ENCODE assay signal across 1 cellular context in the genomic region with DNA sequence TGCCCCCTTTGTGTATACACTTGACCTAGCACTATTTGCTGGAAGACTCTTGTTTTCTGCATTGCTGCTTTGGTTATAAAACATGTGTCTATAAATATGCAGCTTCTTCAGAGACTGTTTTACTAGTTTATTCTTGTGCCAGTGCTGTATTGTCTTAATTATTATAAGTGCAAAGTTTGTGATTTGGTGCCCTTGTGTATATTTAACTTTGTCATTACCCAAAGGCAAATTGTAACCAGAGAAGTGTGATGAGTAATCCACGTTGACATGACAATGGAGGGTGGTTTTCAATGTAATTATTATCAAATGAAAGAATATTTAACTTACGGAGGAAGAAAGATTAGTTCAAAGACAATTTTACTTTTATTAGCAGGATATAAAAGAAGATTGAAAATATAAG.
A peak's percentile ranks its signal among the peaks of the same experiment; 100 is the strongest.
TF ChIP-seq lines count a peak whose summit lies in the region.

No MANE protein-coding gene starts in this region.

TF ChIP-seq in HEK293, 187 proteins besides CTCF, POLR2A, EP300 and RAD21 (continued from another document):
- TF ChIP-seq, protein P1, sequence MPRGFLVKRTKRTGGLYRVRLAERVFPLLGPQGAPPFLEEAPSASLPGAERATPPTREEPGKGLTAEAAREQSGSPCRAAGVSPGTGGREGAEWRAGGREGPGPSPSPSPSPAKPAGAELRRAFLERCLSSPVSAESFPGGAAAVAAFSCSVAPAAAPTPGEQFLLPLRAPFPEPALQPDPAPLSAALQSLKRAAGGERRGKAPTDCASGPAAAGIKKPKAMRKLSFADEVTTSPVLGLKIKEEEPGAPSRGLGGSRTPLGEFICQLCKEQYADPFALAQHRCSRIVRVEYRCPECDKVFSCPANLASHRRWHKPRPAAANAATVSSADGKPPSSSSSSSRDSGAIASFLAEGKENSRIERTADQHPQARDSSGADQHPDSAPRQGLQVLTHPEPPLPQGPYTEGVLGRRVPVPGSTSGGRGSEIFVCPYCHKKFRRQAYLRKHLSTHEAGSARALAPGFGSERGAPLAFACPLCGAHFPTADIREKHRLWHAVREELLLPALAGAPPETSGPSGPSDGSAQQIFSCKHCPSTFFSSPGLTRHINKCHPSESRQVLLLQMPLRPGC (tag by site-specific recombination; IDR thresholded peaks at IDR 0.05) = 0 out of 2 replicates have a peak, but pooled peaks have one; percentile 36
- TF ChIP-seq ZNF19 (tag by site-specific recombination; IDR thresholded peaks at IDR 0.05; ENCODE audit: low read depth) (no peak), ZNF221 (tag by site-specific recombination; IDR thresholded peaks at IDR 0.05; ENCODE audit: borderline replicate concordance) (no peak), ZNF623 (tag by site-specific recombination; IDR thresholded peaks at IDR 0.05) (no peak), MYNN (tag by site-specific recombination; IDR thresholded peaks at IDR 0.05; ENCODE audit: borderline replicate concordance) (no peak), ZNF558 (tag by site-specific recombination; IDR thresholded peaks at IDR 0.05) (no peak), ZNF350 (tag by site-specific recombination; IDR thresholded peaks at IDR 0.05) (no peak), ZFP3 (tag by site-specific recombination; IDR thresholded peaks at IDR 0.05; ENCODE audit: low read depth) (no peak), ZNF394 (tag by site-specific recombination; IDR thresholded peaks at IDR 0.05; ENCODE audit: borderline replicate concordance) (no peak), GFI1B (tag by site-specific recombination; IDR thresholded peaks at IDR 0.05) (no peak), GLI4 (tag by site-specific recombination; IDR thresholded peaks at IDR 0.05) (no peak), ZNF366 (tag by site-specific recombination; conservative IDR thresholded peaks at IDR 0.05) (no peak), ZBTB1 (tag by site-specific recombination; IDR thresholded peaks at IDR 0.05) (no peak), ZNF544 (tag by site-specific recombination; IDR thresholded peaks at IDR 0.05) (no peak), ZNF10 (tag by site-specific recombination; IDR thresholded peaks at IDR 0.05) (no peak), ZBTB20 (tag by site-specific recombination; IDR thresholded peaks at IDR 0.05) (no peak), ZNF132 (tag by site-specific recombination; IDR thresholded peaks at IDR 0.05; ENCODE audit: borderline replicate concordance) (no peak), ZNF133 (tag by site-specific recombination; IDR thresholded peaks at IDR 0.05) (no peak), RBAK (tag by site-specific recombination; IDR thresholded peaks at IDR 0.05) (no peak), ZNF501 (tag by site-specific recombination; IDR thresholded peaks at IDR 0.05) (no peak), ZNF571 (tag by site-specific recombination; IDR thresholded peaks at IDR 0.05) (no peak), ZNF16 (tag by site-specific recombination; IDR thresholded peaks at IDR 0.05; ENCODE audit: low read depth) (no peak), ZNF510 (tag by site-specific recombination; IDR thresholded peaks at IDR 0.05; ENCODE audit: insufficient replicate concordance) (no peak), IKZF3 (tag by site-specific recombination; IDR thresholded peaks at IDR 0.05) (no peak), ZNF549 (tag by site-specific recombination; IDR thresholded peaks at IDR 0.05) (no peak), ZNF548 (tag by site-specific recombination; IDR thresholded peaks at IDR 0.05) (no peak), HOXA7 (CRISPR knock-in tag; IDR thresholded peaks at IDR 0.05; ENCODE audit: borderline replicate concordance) (no peak), ZNF629 (tag by site-specific recombination; IDR thresholded peaks at IDR 0.05) (no peak)
- TF ChIP-seq, protein P2, sequence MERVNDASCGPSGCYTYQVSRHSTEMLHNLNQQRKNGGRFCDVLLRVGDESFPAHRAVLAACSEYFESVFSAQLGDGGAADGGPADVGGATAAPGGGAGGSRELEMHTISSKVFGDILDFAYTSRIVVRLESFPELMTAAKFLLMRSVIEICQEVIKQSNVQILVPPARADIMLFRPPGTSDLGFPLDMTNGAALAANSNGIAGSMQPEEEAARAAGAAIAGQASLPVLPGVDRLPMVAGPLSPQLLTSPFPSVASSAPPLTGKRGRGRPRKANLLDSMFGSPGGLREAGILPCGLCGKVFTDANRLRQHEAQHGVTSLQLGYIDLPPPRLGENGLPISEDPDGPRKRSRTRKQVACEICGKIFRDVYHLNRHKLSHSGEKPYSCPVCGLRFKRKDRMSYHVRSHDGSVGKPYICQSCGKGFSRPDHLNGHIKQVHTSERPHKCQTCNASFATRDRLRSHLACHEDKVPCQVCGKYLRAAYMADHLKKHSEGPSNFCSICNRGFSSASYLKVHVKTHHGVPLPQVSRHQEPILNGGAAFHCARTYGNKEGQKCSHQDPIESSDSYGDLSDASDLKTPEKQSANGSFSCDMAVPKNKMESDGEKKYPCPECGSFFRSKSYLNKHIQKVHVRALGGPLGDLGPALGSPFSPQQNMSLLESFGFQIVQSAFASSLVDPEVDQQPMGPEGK (tag by site-specific recombination; IDR thresholded peaks at IDR 0.05) = no peak
- TF ChIP-seq, protein P3, sequence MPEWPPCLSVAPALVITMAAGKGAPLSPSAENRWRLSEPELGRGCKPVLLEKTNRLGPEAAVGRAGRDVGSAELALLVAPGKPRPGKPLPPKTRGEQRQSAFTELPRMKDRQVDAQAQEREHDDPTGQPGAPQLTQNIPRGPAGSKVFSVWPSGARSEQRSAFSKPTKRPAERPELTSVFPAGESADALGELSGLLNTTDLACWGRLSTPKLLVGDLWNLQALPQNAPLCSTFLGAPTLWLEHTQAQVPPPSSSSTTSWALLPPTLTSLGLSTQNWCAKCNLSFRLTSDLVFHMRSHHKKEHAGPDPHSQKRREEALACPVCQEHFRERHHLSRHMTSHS (tag by site-specific recombination; IDR thresholded peaks at IDR 0.05) = no peak
- TF ChIP-seq, protein P4, sequence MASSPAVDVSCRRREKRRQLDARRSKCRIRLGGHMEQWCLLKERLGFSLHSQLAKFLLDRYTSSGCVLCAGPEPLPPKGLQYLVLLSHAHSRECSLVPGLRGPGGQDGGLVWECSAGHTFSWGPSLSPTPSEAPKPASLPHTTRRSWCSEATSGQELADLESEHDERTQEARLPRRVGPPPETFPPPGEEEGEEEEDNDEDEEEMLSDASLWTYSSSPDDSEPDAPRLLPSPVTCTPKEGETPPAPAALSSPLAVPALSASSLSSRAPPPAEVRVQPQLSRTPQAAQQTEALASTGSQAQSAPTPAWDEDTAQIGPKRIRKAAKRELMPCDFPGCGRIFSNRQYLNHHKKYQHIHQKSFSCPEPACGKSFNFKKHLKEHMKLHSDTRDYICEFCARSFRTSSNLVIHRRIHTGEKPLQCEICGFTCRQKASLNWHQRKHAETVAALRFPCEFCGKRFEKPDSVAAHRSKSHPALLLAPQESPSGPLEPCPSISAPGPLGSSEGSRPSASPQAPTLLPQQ (tag by site-specific recombination; IDR thresholded peaks at IDR 0.05) = no peak
